Comparison of ENCODE assay signal across 8 cellular contexts in genomic region chr1:12031039-12031980, GRCh38. TPM values are rescaled to one million over a fixed set of nuclear protein-coding genes. Genes with fewer than 3 reads are reported as not detected.
A peak's percentile ranks its signal among the peaks of the same experiment; 100 is the strongest.
DNase-seq lines count a peak whose midpoint lies in the region; ATAC-seq, FAIRE-seq and TF ChIP-seq lines count a peak whose summit lies in the region.

No MANE protein-coding gene starts in this region.

- H3K36me3 Mint-ChIP-seq in WTC11, result peaks cover 18% of the 10 kb centered on the region

- H3K27ac ChIP-seq in 22Rv1, result no peak overlapping the region

- peak; percentile 72 for DNase-seq in WTC11 (ENCODE audit: low spot score)
- DNase-seq in fibroblast of pulmonary artery (ENCODE audit: low read depth), result peak; percentile 38
- peak in 7 of 10 donors; percentile 24 to 91 (median 48) for DNase-seq in posterior cingulate gyrus
- DNase-seq in putamen (ENCODE audit: low spot score), result no peak
- DNase-seq in GM19239 (ENCODE audit: insufficient read length, low spot score), result no peak
- no peak for DNase-seq in amniotic stem cell (lab: John Stamatoyannopoulos, UW)

- no peak overlapping the region for H3K4me3 ChIP-seq in fibroblast of pulmonary artery (replicated peaks; ENCODE audit: low read depth, low read length)

- no peaks in the 10 kb centered on the region for H3K4me1 Mint-ChIP-seq in WTC11

- POLR2A ChIA-PET in WTC11 (lab: Charles Lee), result interaction anchor here (0.7 to 1.1 kb wide), 3 partner anchors 10 to 46 kb away, joined by 4 to 6 read pairs (median 6); partner anchors contain the start of gene MIIP

- no peak overlapping the region for H3K27ac Mint-ChIP-seq in WTC11

- no peak for FAIRE-seq in GM19239 (lab: Jason Lieb, UNC)

- no peak overlapping the region for H3K4me3 Mint-ChIP-seq in WTC11

- no peaks in the 10 kb centered on the region for H3K27me3 Mint-ChIP-seq in WTC11 (ENCODE audit: low read depth)

- no peaks in the 10 kb centered on the region for H3K9me3 Mint-ChIP-seq in WTC11

- CTCF ChIA-PET in WTC11 (lab: Charles Lee), result interaction anchor here (0.9 to 2.7 kb wide), 15 partner anchors 9 to 192 kb away, joined by 3 to 20 read pairs (median 5); partner anchors contain the start of genes MFN2, MIIP and TNFRSF8

- TF ChIP-seq CTCF in 22Rv1 (IDR thresholded peaks at IDR 0.05) (peak; percentile 63), WTC11 (IDR thresholded peaks at IDR 0.05) (no peak; the same call in 1 of the 2 replicates), fibroblast of pulmonary artery (IDR thresholded peaks at IDR 0.05; ENCODE audit: low read length, missing control alignments) (peak; percentile 58)

- ATAC-seq in GM21360 (IDR thresholded peaks at IDR 0.05; ENCODE audit: unreplicated experiment), result peak; percentile 54
- peak; percentile 84 for ATAC-seq in WTC11

- intact Hi-C loops in posterior cingulate gyrus (cut with DNase I), result no loop called here

TF ChIP-seq in WTC11, 78 proteins besides CTCF, POLR2A, EP300 and RAD21:
- TF ChIP-seq JUN (CRISPR knock-in tag; IDR thresholded peaks at IDR 0.05), result no peak
- TF ChIP-seq ETV6 (CRISPR knock-in tag; IDR thresholded peaks at IDR 0.05), result no peak
- no peak for TF ChIP-seq CREM (CRISPR knock-in tag; IDR thresholded peaks at IDR 0.05)

RNA-seq across cellular contexts. Expression of gene MIIP, which starts 12.0 kb away (rescaled TPM):
- total RNA-seq in WTC11 (2021), result 65.6 to 75.1 TPM (median 67.4 TPM) in 3 replicates

RNA-seq across cellular contexts. Expression of gene TNFRSF8, which starts 31.8 kb away (rescaled TPM):
- 20.5 to 21.3 TPM (median 20.8 TPM) in 3 replicates for total RNA-seq in WTC11 (2021)

RNA-seq across cellular contexts. Expression of gene MFN2, which starts 51.1 kb away (rescaled TPM):
- 56.8 to 63.0 TPM (median 59.8 TPM) in 3 replicates for total RNA-seq in WTC11 (2021)

Comparison
In these comparisons a context has a peak if more than half of its experiments do, and no peak if none do; other contexts are left out.
1. DNase-seq: peak in WTC11 (single experiment), fibroblast of pulmonary artery (single experiment) and posterior cingulate gyrus (7 of 10); none in putamen (single experiment), GM19239 (single experiment) and amniotic stem cell (single experiment).